Comparison of ENCODE assay signal across 29 cellular contexts in the genomic region with DNA sequence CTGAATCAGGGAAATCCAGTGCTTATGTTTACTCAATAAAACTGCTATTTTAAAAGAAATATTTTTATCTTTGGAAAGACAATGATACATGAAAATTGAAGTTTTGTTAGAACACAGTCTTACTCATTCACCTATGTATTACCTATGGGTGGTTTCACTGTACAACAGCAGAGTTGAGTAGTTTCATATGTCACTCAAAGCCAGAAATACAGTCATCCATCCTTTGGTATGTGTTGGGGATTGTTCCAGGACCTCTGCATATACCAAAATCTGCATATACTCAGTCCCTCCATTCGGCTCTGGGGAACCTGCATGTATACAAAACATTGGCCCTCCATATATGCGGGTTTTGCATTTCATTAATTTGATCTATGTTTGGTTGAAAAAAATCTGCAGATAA.
"Had no signal": no experiment of that assay in that cellular context is flagged by ENCODE, and none has a peak within 500 bp of the region (broad histone marks: within the 10 kb centered on the region; RNA-seq: fewer than 3 reads in every experiment).

No MANE protein-coding gene starts in this region.

- H3K4me1 Mint-ChIP-seq: activated CD4-positive, alpha-beta T cell treated with anti-CD3 and anti-CD28 coated beads, Interleukin-2, amount 10 ng/mL, durations not matched to agents 7 days and 5 days; brain had no signal

- H3K36me3 ChIP-seq: WERI-Rb-1 had no signal

- H3K27me3 Mint-ChIP-seq: activated CD4-positive, alpha-beta memory T cell treated with anti-CD3 and anti-CD28 coated beads for 36 hours; activated CD4-positive, alpha-beta T cell treated with anti-CD3 and anti-CD28 coated beads, Interleukin-2, amount 10 ng/mL, durations not matched to agents 7 days and 5 days; brain had no signal

- FAIRE-seq: bronchial epithelial cell, K562 had no signal

- H3K27ac ChIP-seq: WERI-Rb-1 had no signal

- H3K4me3 Mint-ChIP-seq: activated CD4-positive, alpha-beta memory T cell treated with anti-CD3 and anti-CD28 coated beads for 36 hours; activated CD4-positive, alpha-beta T cell treated with anti-CD3 and anti-CD28 coated beads, Interleukin-2, amount 10 ng/mL, durations not matched to agents 7 days and 5 days; activated T-helper 1 cell treated with anti-CD3 and anti-CD28 coated beads, Interleukin-12 subunit alpha, Interleukin-12 subunit beta, Interleukin-2, Interleukin-4 antibody, amounts not matched to agents 30 ng/mL and 10 ng/mL and 1 ng/mL, durations not matched to agents 14 hours and 24 hours and 36 hours; brain had no signal

- ATAC-seq: K562, Panc1, Right ventricle myocardium inferior had no signal

- DNase-seq: activated CD4-positive, alpha-beta memory T cell treated with anti-CD3 and anti-CD28 coated beads for 36 hours; activated CD4-positive, alpha-beta T cell treated with anti-CD3 and anti-CD28 coated beads, Interleukin-2, amount 10 ng/mL, durations not matched to agents 7 days and 5 days; activated effector memory CD4-positive, alpha-beta T cell treated with Interleukin-2 at 50 U/mL for 16 hours; activated naive CD4-positive, alpha-beta T cell treated with anti-CD3 and anti-CD28 coated beads, Interleukin-2, amount 50 U/mL, for 16 hours; activated T-cell treated with anti-CD3 and anti-CD28 coated beads, Interleukin-2, amount 50 U/mL, for 1 hour; anterior cingulate cortex; caudate nucleus; cerebellar nuclear complex; NCI-H1092 treated with DMSO at 0.1 percent for 48 hours; NCI-H1417; NCI-H146; NCI-H187; NCI-H2081; NCI-H2171 treated with DMSO at 0.1 percent for 48 hours; NCI-H226; NCI-H446 treated with DMSO at 0.1 percent for 48 hours; NCI-H524; NCI-H69; NCI-H82; RPMI8226; SIG-M5; T1000; WERI-Rb-1 had no signal

- H3K4me3 ChIP-seq: K562 had no signal

- H3K27ac Mint-ChIP-seq: activated CD4-positive, alpha-beta memory T cell treated with anti-CD3 and anti-CD28 coated beads for 36 hours; activated CD4-positive, alpha-beta T cell treated with anti-CD3 and anti-CD28 coated beads, Interleukin-2, amount 10 ng/mL, durations not matched to agents 7 days and 5 days; activated T-helper 1 cell treated with anti-CD3 and anti-CD28 coated beads, Interleukin-12 subunit alpha, Interleukin-12 subunit beta, Interleukin-2, Interleukin-4 antibody, amounts not matched to agents 30 ng/mL and 10 ng/mL and 1 ng/mL, durations not matched to agents 14 hours and 24 hours and 36 hours; brain had no signal
